8 cellular contexts compared by ENCODE assay signal in the genomic region with DNA sequence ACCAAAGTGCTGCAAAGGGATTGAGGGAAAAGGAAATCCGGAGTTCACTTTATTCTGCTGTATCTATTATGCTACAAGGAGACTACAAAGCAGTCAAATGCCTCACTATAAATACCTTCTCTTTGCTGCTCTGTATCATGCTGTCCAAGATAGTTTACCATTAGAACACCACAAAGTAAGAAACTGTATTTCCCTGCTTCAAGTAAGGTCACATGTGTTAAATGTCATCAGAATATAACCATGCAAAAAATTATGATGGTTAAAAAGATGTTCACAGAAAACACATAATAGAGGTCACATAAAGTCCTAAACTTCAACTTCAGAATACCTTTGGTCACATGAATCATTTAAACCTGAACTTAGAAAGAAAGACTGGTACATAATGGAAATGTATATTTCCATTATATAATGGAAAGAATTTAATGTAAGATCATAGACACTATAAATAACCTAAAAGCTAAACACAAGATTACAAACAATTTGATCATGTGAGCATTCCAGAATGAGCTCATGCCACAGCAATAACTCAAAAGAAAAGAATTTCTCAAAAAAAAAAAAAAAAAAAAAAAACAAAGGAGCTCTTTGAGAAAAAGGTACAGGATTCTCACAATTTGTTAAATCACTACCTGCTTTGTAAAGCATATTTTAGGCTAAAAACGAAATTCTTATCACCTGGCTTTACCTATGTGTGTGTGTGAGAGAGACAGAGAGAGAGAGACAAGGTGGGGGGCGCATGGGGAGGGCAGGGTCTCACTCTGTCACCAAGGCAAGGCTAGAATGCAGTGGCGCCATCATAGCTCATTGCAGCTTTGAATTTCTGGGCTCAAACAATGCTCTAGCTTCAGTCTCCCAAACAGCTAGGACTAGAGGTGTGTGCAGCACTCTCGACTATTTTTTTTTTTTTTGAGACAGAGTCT. TPM values are rescaled to one million over a fixed set of nuclear protein-coding genes. Genes with fewer than 3 reads are reported as not detected.
DNase-seq lines count a peak whose midpoint lies in the region; ATAC-seq and TF ChIP-seq lines count a peak whose summit lies in the region.
"Had no signal": no experiment of that assay in that cellular context is flagged by ENCODE, and none has a peak within 500 bp of the region (broad histone marks: within the 10 kb centered on the region; RNA-seq: fewer than 3 reads in every experiment).

No MANE protein-coding gene starts in this region.

- H3K27me3 ChIP-seq in lung (ENCODE audit: control insufficient read depth, insufficient read depth) (no peaks in the 10 kb centered on the region), upper lobe of left lung (no peaks in the 10 kb centered on the region), tibial nerve (no peaks in the 10 kb centered on the region)

- CTCF ChIA-PET in RWPE1 (lab: Yijun Ruan, JAX), result no interaction called here

- no peak for TF ChIP-seq POLR2A in upper lobe of left lung (IDR thresholded peaks at IDR 0.05)
- no peak for TF ChIP-seq POLR2A in tibial nerve (IDR thresholded peaks at IDR 0.05)

- H3K27ac ChIP-seq in RWPE1 (peak overlapping the region; percentile 22; the same call in 1 of the 2 replicates), coronary artery (peak overlapping the region; percentile 68 to 81), lung (ENCODE audit: low read depth in 1 of 2, low read length in 1 of 2) (peak overlapping the region; percentile 64 to 70), upper lobe of left lung (peak overlapping the region; percentile 37 to 76 (median 58)), tibial nerve (peak overlapping the region in 2 of 4 donors; percentile 71 to 85)

- TF ChIP-seq CTCF in RWPE1 (conservative IDR thresholded peaks at IDR 0.05; ENCODE audit: low read depth), result no peak
- no peak for TF ChIP-seq CTCF in coronary artery (IDR thresholded peaks at IDR 0.05)
- no peak for TF ChIP-seq CTCF in lung (IDR thresholded peaks at IDR 0.05; ENCODE audit: control extremely low read depth, extremely low read depth)
- TF ChIP-seq CTCF in upper lobe of left lung (IDR thresholded peaks at IDR 0.05), result no peak
- TF ChIP-seq CTCF in tibial nerve (IDR thresholded peaks at IDR 0.05), result no peak

- DNase-seq in RWPE1 (ENCODE audit: low spot score) (no peak), coronary artery (ENCODE audit: low spot score) (no peak), lung (ENCODE audit: low spot score) (no peak), upper lobe of left lung (no peak), tibial nerve (ENCODE audit: low spot score in 2 of 2) (no peak), AML-193 (lab: John Stamatoyannopoulos, UW) (no peak)
- DNase-seq: NCI-H774 had no signal

- H3K4me1 ChIP-seq in lung (ENCODE audit: control insufficient read depth in 2 of 2, insufficient read depth in 2 of 2, low read length in 2 of 2), result peaks cover 13 to 32% of the 10 kb centered on the region in 2 donors
- H3K4me1 ChIP-seq in upper lobe of left lung, result peaks cover 36 to 73% (median 50%) of the 10 kb centered on the region in 4 donors
- H3K4me1 ChIP-seq in tibial nerve, result peaks cover 0 to 88% (median 49%) of the 10 kb centered on the region in 4 donors

- POLR2A ChIA-PET in RWPE1 (lab: Yijun Ruan, JAX; ENCODE audit: low non-redundant PET), result no interaction called here

- H3K36me3 ChIP-seq in lung (ENCODE audit: control insufficient read depth in 2 of 2, insufficient read depth in 2 of 2, low read length in 2 of 2), result peaks cover 0 to 1% of the 10 kb centered on the region in 2 donors
- no peaks in the 10 kb centered on the region for H3K36me3 ChIP-seq in upper lobe of left lung
- H3K36me3 ChIP-seq in tibial nerve, result no peaks in the 10 kb centered on the region

- TF ChIP-seq EP300 in upper lobe of left lung (IDR thresholded peaks at IDR 0.05) (no peak), tibial nerve (IDR thresholded peaks at IDR 0.05) (no peak)

- ATAC-seq in lung (ENCODE audit: insufficient read depth, low FRiP score) (no peak), upper lobe of left lung (ENCODE audit: low FRiP score in 2 of 2) (no peak), HG02588 (IDR thresholded peaks at IDR 0.05; ENCODE audit: unreplicated experiment) (no peak)

- no peaks in the 10 kb centered on the region for H3K9me3 ChIP-seq in lung (ENCODE audit: control insufficient read depth in 2 of 2, insufficient read depth in 1 of 2, low read length in 1 of 2)
- H3K9me3 ChIP-seq in upper lobe of left lung, result no peaks in the 10 kb centered on the region
- H3K9me3 ChIP-seq in tibial nerve, result no peaks in the 10 kb centered on the region

- WGBS in lung, 2 donors, result 77 to 83% methylated on average over 5 of the region's 5 CpGs
- 75 to 80% methylated on average over 5 of the region's 5 CpGs for WGBS in upper lobe of left lung, 2 donors
- WGBS in tibial nerve, 2 donors, result 50 to 59% methylated on average over 5 of the region's 5 CpGs

- peak overlapping the region; percentile 5 for H3K4me3 ChIP-seq in coronary artery
- H3K4me3 ChIP-seq in lung, result no peak overlapping the region
- no peak overlapping the region for H3K4me3 ChIP-seq in upper lobe of left lung
- H3K4me3 ChIP-seq in tibial nerve, result no peak overlapping the region

RNA-seq across cellular contexts. Expression of gene KIF13A, which starts 58.7 kb away (rescaled TPM):
- total RNA-seq in lung, result 10 to 100 TPM; 46.2 to 97.4 TPM
- polyA plus RNA-seq in lung, result 10 to 100 TPM; 14.2 to 17.2 TPM
- total RNA-seq in upper lobe of left lung, result 10 to 100 TPM; 35.8 to 59.9 (median 49.0) TPM
- total RNA-seq in tibial nerve, result 10 to 100 TPM; 31.8 to 71.9 (median 48.0) TPM
